1 cellular context compared by ENCODE assay signal in genomic region chr1:173714759-173715537, GRCh38.
TF ChIP-seq lines count a peak whose summit lies in the region.

A gene with protein sequence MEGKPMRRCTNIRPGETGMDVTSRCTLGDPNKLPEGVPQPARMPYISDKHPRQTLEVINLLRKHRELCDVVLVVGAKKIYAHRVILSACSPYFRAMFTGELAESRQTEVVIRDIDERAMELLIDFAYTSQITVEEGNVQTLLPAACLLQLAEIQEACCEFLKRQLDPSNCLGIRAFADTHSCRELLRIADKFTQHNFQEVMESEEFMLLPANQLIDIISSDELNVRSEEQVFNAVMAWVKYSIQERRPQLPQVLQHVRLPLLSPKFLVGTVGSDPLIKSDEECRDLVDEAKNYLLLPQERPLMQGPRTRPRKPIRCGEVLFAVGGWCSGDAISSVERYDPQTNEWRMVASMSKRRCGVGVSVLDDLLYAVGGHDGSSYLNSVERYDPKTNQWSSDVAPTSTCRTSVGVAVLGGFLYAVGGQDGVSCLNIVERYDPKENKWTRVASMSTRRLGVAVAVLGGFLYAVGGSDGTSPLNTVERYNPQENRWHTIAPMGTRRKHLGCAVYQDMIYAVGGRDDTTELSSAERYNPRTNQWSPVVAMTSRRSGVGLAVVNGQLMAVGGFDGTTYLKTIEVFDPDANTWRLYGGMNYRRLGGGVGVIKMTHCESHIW (plus strand): TSS chr1:173714981. CDS start chr1:173716044, 1,063 bp downstream.

TF ChIP-seq in K562, 482 proteins besides CTCF, POLR2A, EP300 and RAD21 (continued from another document and continues in another):
- TF ChIP-seq, protein P1, sequence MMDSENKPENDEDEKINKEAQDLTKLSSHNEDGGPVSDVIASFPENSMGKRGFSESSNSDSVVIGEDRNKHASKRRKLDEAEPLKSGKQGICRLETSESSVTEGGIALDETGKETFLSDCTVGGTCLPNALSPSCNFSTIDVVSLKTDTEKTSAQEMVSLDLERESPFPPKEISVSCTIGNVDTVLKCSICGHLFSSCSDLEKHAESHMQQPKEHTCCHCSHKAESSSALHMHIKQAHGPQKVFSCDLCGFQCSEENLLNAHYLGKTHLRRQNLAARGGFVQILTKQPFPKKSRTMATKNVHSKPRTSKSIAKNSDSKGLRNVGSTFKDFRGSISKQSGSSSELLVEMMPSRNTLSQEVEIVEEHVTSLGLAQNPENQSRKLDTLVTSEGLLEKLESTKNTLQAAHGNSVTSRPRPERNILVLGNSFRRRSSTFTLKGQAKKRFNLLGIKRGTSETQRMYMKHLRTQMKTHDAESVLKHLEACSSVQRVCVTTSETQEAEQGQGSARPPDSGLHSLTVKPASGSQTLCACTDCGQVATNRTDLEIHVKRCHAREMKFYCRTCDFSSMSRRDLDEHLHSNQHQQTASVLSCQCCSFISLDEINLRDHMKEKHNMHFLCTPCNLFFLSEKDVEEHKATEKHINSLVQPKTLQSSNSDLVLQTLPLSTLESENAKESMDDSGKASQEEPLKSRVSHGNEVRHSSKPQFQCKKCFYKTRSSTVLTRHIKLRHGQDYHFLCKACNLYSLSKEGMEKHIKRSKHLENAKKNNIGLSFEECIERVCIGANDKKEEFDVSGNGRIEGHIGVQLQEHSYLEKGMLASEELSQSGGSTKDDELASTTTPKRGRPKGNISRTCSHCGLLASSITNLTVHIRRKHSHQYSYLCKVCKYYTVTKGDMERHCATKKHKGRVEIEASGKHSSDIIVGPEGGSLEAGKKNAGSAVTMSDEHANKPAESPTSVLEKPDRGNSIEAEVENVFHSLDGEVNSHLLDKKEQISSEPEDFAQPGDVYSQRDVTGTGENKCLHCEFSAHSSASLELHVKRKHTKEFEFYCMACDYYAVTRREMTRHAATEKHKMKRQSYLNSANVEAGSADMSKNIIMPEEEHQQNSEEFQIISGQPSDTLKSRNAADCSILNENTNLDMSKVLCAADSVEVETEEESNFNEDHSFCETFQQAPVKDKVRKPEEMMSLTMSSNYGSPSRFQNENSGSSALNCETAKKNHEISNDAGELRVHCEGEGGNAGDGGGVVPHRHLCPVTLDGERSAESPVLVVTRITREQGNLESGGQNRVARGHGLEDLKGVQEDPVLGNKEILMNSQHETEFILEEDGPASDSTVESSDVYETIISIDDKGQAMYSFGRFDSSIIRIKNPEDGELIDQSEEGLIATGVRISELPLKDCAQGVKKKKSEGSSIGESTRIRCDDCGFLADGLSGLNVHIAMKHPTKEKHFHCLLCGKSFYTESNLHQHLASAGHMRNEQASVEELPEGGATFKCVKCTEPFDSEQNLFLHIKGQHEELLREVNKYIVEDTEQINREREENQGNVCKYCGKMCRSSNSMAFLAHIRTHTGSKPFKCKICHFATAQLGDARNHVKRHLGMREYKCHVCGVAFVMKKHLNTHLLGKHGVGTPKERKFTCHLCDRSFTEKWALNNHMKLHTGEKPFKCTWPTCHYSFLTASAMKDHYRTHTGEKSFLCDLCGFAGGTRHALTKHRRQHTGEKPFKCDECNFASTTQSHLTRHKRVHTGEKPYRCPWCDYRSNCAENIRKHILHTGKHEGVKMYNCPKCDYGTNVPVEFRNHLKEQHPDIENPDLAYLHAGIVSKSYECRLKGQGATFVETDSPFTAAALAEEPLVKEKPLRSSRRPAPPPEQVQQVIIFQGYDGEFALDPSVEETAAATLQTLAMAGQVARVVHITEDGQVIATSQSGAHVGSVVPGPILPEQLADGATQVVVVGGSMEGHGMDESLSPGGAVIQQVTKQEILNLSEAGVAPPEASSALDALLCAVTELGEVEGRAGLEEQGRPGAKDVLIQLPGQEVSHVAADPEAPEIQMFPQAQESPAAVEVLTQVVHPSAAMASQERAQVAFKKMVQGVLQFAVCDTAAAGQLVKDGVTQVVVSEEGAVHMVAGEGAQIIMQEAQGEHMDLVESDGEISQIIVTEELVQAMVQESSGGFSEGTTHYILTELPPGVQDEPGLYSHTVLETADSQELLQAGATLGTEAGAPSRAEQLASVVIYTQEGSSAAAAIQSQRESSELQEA (IDR thresholded peaks at IDR 0.05; ENCODE audit: low read depth): peak; percentile 56; the same call in 1 of the 2 replicates
- TF ChIP-seq ETV6 (IDR thresholded peaks at IDR 0.05; ENCODE audit: borderline replicate concordance in 1 of 2, low read depth in 2 of 2, low read length in 1 of 2) (peak; percentile 43 to 52; a peak in 1 of 4 replicates), ETV6 (CRISPR knock-in tag; IDR thresholded peaks at IDR 0.05; ENCODE audit: borderline replicate concordance) (no peak), GTF2F1 (IDR thresholded peaks at IDR 0.05; ENCODE audit: low read depth, low read length) (peak; percentile 76), SAFB (IDR thresholded peaks at IDR 0.05; ENCODE audit: borderline replicate concordance, low read depth, low read length) (no peak), FOS (IDR thresholded peaks at IDR 0.05; ENCODE audit: extremely low read depth, insufficient read length) (no peak), TGIF2 (CRISPR knock-in tag; IDR thresholded peaks at IDR 0.05) (no peak), ZNF24 (IDR thresholded peaks at IDR 0.05) (peak; percentile 85), SAP30 (IDR thresholded peaks at IDR 0.05; ENCODE audit: borderline replicate concordance, insufficient read depth, low read depth, low read length, poor library complexity, severe bottlenecking) (peak; percentile 75), FOXK1 (CRISPR knock-in tag; IDR thresholded peaks at IDR 0.05; ENCODE audit: borderline replicate concordance) (peak; percentile 96), SMARCB1 (IDR thresholded peaks at IDR 0.05; ENCODE audit: insufficient read length, low read depth) (no peak), HLTF (IDR thresholded peaks at IDR 0.05) (peak; percentile 98), SMAD3 (CRISPR knock-in tag; conservative IDR thresholded peaks at IDR 0.05) (peak; percentile 80; the same call in 1 of the 2 replicates), EP400 (IDR thresholded peaks at IDR 0.05) (peak; percentile 91), ZNF431 (CRISPR knock-in tag; IDR thresholded peaks at IDR 0.05) (no peak; the same call in 1 of the 2 replicates), NFATC3 (IDR thresholded peaks at IDR 0.05) (peak; percentile 90), ZBTB17 (CRISPR knock-in tag; IDR thresholded peaks at IDR 0.05) (peak; percentile 61; the same call in 1 of the 2 replicates), ATF1 (CRISPR knock-in tag; IDR thresholded peaks at IDR 0.05) (no peak), ATF1 (tag; IDR thresholded peaks at IDR 0.05) (peak; percentile 80), TRIM24 (IDR thresholded peaks at IDR 0.05) (peak; percentile 62 to 99; a peak in 3 of 4 replicates), ETS2 (tag; IDR thresholded peaks at IDR 0.05; ENCODE audit: borderline replicate concordance, poor library complexity, severe bottlenecking) (no peak), E4F1 (CRISPR knock-in tag; IDR thresholded peaks at IDR 0.05; ENCODE audit: borderline replicate concordance) (no peak), ZNF778 (CRISPR knock-in tag; IDR thresholded peaks at IDR 0.05) (no peak), POLR2G (IDR thresholded peaks at IDR 0.05; ENCODE audit: low read depth, low read length) (peak; percentile 93), MTA2 (IDR thresholded peaks at IDR 0.05; ENCODE audit: low read depth) (peak; percentile 47; the same call in 1 of the 2 replicates), ZNF830 (CRISPR knock-in tag; IDR thresholded peaks at IDR 0.05) (0 out of 2 replicates have a peak, but pooled peaks have one; percentile 23), CBFA2T3 (IDR thresholded peaks at IDR 0.05) (0 out of 2 replicates have a peak, but pooled peaks have one; percentile 39), FOXK2 (conservative IDR thresholded peaks at IDR 0.05 in 1 of 2, IDR thresholded peaks at IDR 0.05 in 1 of 2; ENCODE audit: low read depth in 2 of 2) (peak; percentile 90 to 95), ZNF384 (IDR thresholded peaks at IDR 0.05; ENCODE audit: low read depth, low read length) (0 out of 2 replicates have a peak, but pooled peaks have one; percentile 4), STAT5A (IDR thresholded peaks at IDR 0.05; ENCODE audit: borderline replicate concordance, low read length) (no peak; the same call in 1 of the 2 replicates), ZBTB40 (IDR thresholded peaks at IDR 0.05) (peak; percentile 100), ZBTB40 (CRISPR knock-in tag; IDR thresholded peaks at IDR 0.05) (no peak), ZKSCAN1 (IDR thresholded peaks at IDR 0.05; ENCODE audit: low read depth, low read length) (peak; percentile 79; the same call in 1 of the 2 replicates), DLX4 (CRISPR knock-in tag; IDR thresholded peaks at IDR 0.05) (no peak), KLF1 (tag; IDR thresholded peaks at IDR 0.05) (peak; percentile 87), TAL1 (IDR thresholded peaks at IDR 0.05) (peak; percentile 8; the same call in 1 of the 2 replicates), FOSL1 (tag; conservative IDR thresholded peaks at IDR 0.05) (peak; percentile 71), ILK (tag; IDR thresholded peaks at IDR 0.05; ENCODE audit: borderline replicate concordance, low read depth) (no peak), E2F3 (CRISPR knock-in tag; IDR thresholded peaks at IDR 0.05) (peak; percentile 54; the same call in 1 of the 2 replicates), CBX1 (IDR thresholded peaks at IDR 0.05; ENCODE audit: low read depth) (peak; percentile 96)
- TF ChIP-seq, protein P2, sequence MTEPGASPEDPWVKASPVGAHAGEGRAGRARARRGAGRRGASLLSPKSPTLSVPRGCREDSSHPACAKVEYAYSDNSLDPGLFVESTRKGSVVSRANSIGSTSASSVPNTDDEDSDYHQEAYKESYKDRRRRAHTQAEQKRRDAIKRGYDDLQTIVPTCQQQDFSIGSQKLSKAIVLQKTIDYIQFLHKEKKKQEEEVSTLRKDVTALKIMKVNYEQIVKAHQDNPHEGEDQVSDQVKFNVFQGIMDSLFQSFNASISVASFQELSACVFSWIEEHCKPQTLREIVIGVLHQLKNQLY (CRISPR knock-in tag; conservative IDR thresholded peaks at IDR 0.05): no peak
